Comparison of ENCODE assay signal across 17 cellular contexts in genomic region chr13:102721800-102722231, GRCh38. TPM values are rescaled to one million over a fixed set of nuclear protein-coding genes. Genes with fewer than 3 reads are reported as not detected.
DNase-seq lines count a peak whose midpoint lies in the region; ATAC-seq, FAIRE-seq and TF ChIP-seq lines count a peak whose summit lies in the region.
"Had no signal": no experiment of that assay in that cellular context is flagged by ENCODE, and none has a peak within 500 bp of the region (broad histone marks: within the 10 kb centered on the region; RNA-seq: fewer than 3 reads in every experiment).

No MANE protein-coding gene starts in this region.

- H3K27me3 ChIP-seq in astrocyte (ENCODE audit: insufficient read depth, low read length) (no peaks in the 10 kb centered on the region), psoas muscle (ENCODE audit: insufficient read depth in 3 of 3, low read length in 2 of 3) (no peaks in the 10 kb centered on the region), testis (no peaks in the 10 kb centered on the region)
- H3K27me3 ChIP-seq: BLaER1 treated with 17β-estradiol and CSF1 and Interleukin-3, amounts not matched to agents 10 nM and 100 nM; ovary had no signal

- no peak overlapping the region for H2AFZ ChIP-seq in astrocyte (ENCODE audit: low read depth, low read length)

- H3K36me3 Mint-ChIP-seq in astrocyte (ENCODE audit: low read depth, unreplicated experiment), result no peaks in the 10 kb centered on the region
- H3K36me3 Mint-ChIP-seq: stimulated activated memory B cell treated with anti-CD40 and anti-IgM and Interleukin-4, amounts not matched to agents 10 μg/mL and 1 μg/mL and 100 μg/mL, for 72 hours had no signal

- no peak for TF ChIP-seq CTCF in astrocyte (IDR thresholded peaks at IDR 0.05; ENCODE audit: insufficient read depth, low read depth, low read length)
- TF ChIP-seq CTCF in psoas muscle (IDR thresholded peaks at IDR 0.05), result no peak
- no peak for TF ChIP-seq CTCF in testis (IDR thresholded peaks at IDR 0.05)

- peak; percentile 21 for DNase-seq in G401 (ENCODE audit: low spot score)
- DNase-seq in astrocyte (ENCODE audit: low read depth), result peak; percentile 13
- DNase-seq in head of caudate nucleus, result peak; percentile 17 to 94 (median 78)
- DNase-seq in psoas muscle, result peak; percentile 20 to 70
- no peak for DNase-seq in testis
- no peak for DNase-seq in islet precursor cell
- DNase-seq: activated naive CD4-positive, alpha-beta T cell treated with anti-CD3 and anti-CD28 coated beads for 36 hours; GDM1; NCI-H524; ovary had no signal

- H3K9me3 ChIP-seq in astrocyte (ENCODE audit: insufficient read depth, low read depth, low read length), result no peaks in the 10 kb centered on the region
- no peaks in the 10 kb centered on the region for H3K9me3 ChIP-seq in psoas muscle
- no peaks in the 10 kb centered on the region for H3K9me3 ChIP-seq in testis
- H3K9me3 ChIP-seq: ovary had no signal

- no peak overlapping the region for H3K9ac ChIP-seq in astrocyte (ENCODE audit: low read length)
- H3K9ac ChIP-seq: BLaER1 treated with 17β-estradiol and CSF1 and Interleukin-3, amounts not matched to agents 10 nM and 100 nM had no signal

- no peaks in the 10 kb centered on the region for H3K27me3 Mint-ChIP-seq in astrocyte (ENCODE audit: low read depth, unreplicated experiment)

- no peak overlapping the region for H3K27ac ChIP-seq in astrocyte (ENCODE audit: low read depth, low read length)
- peak overlapping the region; percentile 81 for H3K27ac ChIP-seq in psoas muscle
- no peak overlapping the region for H3K27ac ChIP-seq in testis
- H3K27ac ChIP-seq: BLaER1 treated with 17β-estradiol and CSF1 and Interleukin-3, amounts not matched to agents 10 nM and 100 nM; ovary had no signal

- no peak for TF ChIP-seq POLR2A in testis (IDR thresholded peaks at IDR 0.05)

- H3K27ac Mint-ChIP-seq in astrocyte (ENCODE audit: unreplicated experiment), result no peak overlapping the region
- H3K27ac Mint-ChIP-seq: activated naive CD4-positive, alpha-beta T cell treated with anti-CD3 and anti-CD28 coated beads for 36 hours; stimulated activated memory B cell treated with anti-CD40 and anti-IgM and Interleukin-4, amounts not matched to agents 10 μg/mL and 1 μg/mL and 100 μg/mL, for 72 hours; T-helper 2 cell treated with Interferon-gamma antibody and Interleukin-4, amounts not matched to agents 5 μg/mL and 100 μg/mL, for 36 hours had no signal

- H3K36me3 ChIP-seq in astrocyte (ENCODE audit: insufficient read depth, low read length), result no peaks in the 10 kb centered on the region
- no peaks in the 10 kb centered on the region for H3K36me3 ChIP-seq in psoas muscle (ENCODE audit: insufficient read depth in 1 of 2, low read depth in 1 of 2)
- H3K36me3 ChIP-seq in testis (ENCODE audit: low read depth, missing control alignments), result no peaks in the 10 kb centered on the region
- H3K36me3 ChIP-seq: BLaER1 treated with 17β-estradiol and CSF1 and Interleukin-3, amounts not matched to agents 10 nM and 100 nM; ovary had no signal

- no peak for FAIRE-seq in astrocyte (lab: Jason Lieb, UNC)
- FAIRE-seq: colon had no signal

- WGBS in psoas muscle, 3 donors, result 38 to 77% (median 48%) methylated on average over 1 of the region's 1 CpG
- WGBS in testis, 2 donors, result 42 to 93% methylated on average over 1 of the region's 1 CpG

- ATAC-seq in psoas muscle, result peak; percentile 64 to 76 (median 74)
- ATAC-seq in GM21786 (IDR thresholded peaks at IDR 0.05; ENCODE audit: unreplicated experiment), result no peak
- ATAC-seq in HG02981 (IDR thresholded peaks at IDR 0.05; ENCODE audit: unreplicated experiment), result no peak
- ATAC-seq: stimulated activated memory B cell treated with anti-CD40 and anti-IgM and Interleukin-4, amounts not matched to agents 10 μg/mL and 1 μg/mL and 100 μg/mL, for 72 hours had no signal

- H3K79me2 ChIP-seq in astrocyte (ENCODE audit: insufficient read depth, low read length), result no peaks in the 10 kb centered on the region

- H3K9me3 Mint-ChIP-seq in astrocyte (ENCODE audit: unreplicated experiment), result no peaks in the 10 kb centered on the region
- H3K9me3 Mint-ChIP-seq: activated naive CD4-positive, alpha-beta T cell treated with anti-CD3 and anti-CD28 coated beads for 36 hours; T-helper 2 cell treated with Interferon-gamma antibody and Interleukin-4, amounts not matched to agents 5 μg/mL and 100 μg/mL, for 36 hours had no signal

- H4K20me1 ChIP-seq in astrocyte (ENCODE audit: insufficient read depth, low read length), result no peaks in the 10 kb centered on the region
- H4K20me1 ChIP-seq: BLaER1 treated with 17β-estradiol and CSF1 and Interleukin-3, amounts not matched to agents 10 nM and 100 nM had no signal

- intact Hi-C loops in head of caudate nucleus (cut with DNase I), result no loop called here
- intact Hi-C loops in psoas muscle (cut with DNase I), result no loop called here
- intact Hi-C loops in testis (cut with DNase I; ENCODE audit: low total_unique reads), result no loop called here

- in situ Hi-C loops in G401 (cut with HindIII; ENCODE audit: low sequenced_read_pairs), result no loop called here

- H3K4me3 ChIP-seq in astrocyte (ENCODE audit: insufficient read depth, low read depth, low read length) (no peak overlapping the region), psoas muscle (no peak overlapping the region), testis (no peak overlapping the region)
- H3K4me3 ChIP-seq: BLaER1 treated with 17β-estradiol and CSF1 and Interleukin-3, amounts not matched to agents 10 nM and 100 nM; ovary had no signal

- H3K4me1 ChIP-seq in astrocyte (ENCODE audit: insufficient read depth, low read length) (no peaks in the 10 kb centered on the region), psoas muscle (peaks cover 6% of the 10 kb centered on the region), testis (no peaks in the 10 kb centered on the region)

- no peak overlapping the region for H3K4me3 Mint-ChIP-seq in astrocyte (ENCODE audit: unreplicated experiment)
- H3K4me3 Mint-ChIP-seq: activated naive CD4-positive, alpha-beta T cell treated with anti-CD3 and anti-CD28 coated beads for 36 hours; stimulated activated memory B cell treated with anti-CD40 and anti-IgM and Interleukin-4, amounts not matched to agents 10 μg/mL and 1 μg/mL and 100 μg/mL, for 72 hours; T-helper 2 cell treated with Interferon-gamma antibody and Interleukin-4, amounts not matched to agents 5 μg/mL and 100 μg/mL, for 36 hours had no signal

- no peak overlapping the region for H3K4me2 ChIP-seq in astrocyte (ENCODE audit: low read length)

- H3K4me1 Mint-ChIP-seq in astrocyte (ENCODE audit: low read depth, unreplicated experiment), result no peaks in the 10 kb centered on the region
- H3K4me1 Mint-ChIP-seq: stimulated activated memory B cell treated with anti-CD40 and anti-IgM and Interleukin-4, amounts not matched to agents 10 μg/mL and 1 μg/mL and 100 μg/mL, for 72 hours had no signal

RNA-seq across cellular contexts. Expression of gene METTL21C, which starts 27.0 kb away (rescaled TPM):
- not detected in 2 replicates for total RNA-seq in G401 (2014; rRNA removed; shearing (Covaris generic))
- not detected in 2 replicates for total RNA-seq in astrocyte
- total RNA-seq in psoas muscle, result 10 to 100 TPM in 1 of 4 donors, 1 to 10 TPM in 2, under 1 TPM in 1; 0.19 to 12.5 (median 2.6) TPM
- under 1 TPM; 0.25 to 0.34 (median 0.31) TPM for polyA plus RNA-seq in psoas muscle
- under 1 TPM in 1 of 2 donors, not detected in 1; 0.25 TPM for total RNA-seq in testis
- 1.8 TPM for polyA plus RNA-seq in testis (ENCODE audit: insufficient read depth, low read depth, low replicate concordance)
- total RNA-seq: activated naive CD4-positive, alpha-beta T cell treated with anti-CD3 and anti-CD28 coated beads for 36 hours; ovary had no signal
- polyA plus RNA-seq: liver had no signal

RNA-seq across cellular contexts. Expression of gene TEX30, which starts 51.8 kb away (rescaled TPM):
- 38.2 and 60.5 TPM in 2 replicates for total RNA-seq in G401 (2014; rRNA removed; shearing (Covaris generic))
- total RNA-seq in astrocyte, result 5.7 and 5.8 TPM in 2 replicates
- total RNA-seq in psoas muscle, result 1 to 10 TPM; 4.8 to 6.9 (median 6.4) TPM
- 10 to 100 TPM; 16.0 to 20.6 (median 16.6) TPM for polyA plus RNA-seq in psoas muscle
- total RNA-seq in testis, result 100 to 1,000 TPM in 1 of 2 donors, 10 to 100 TPM in 1; 80.1 to 123 TPM
- 241 TPM for polyA plus RNA-seq in testis (ENCODE audit: insufficient read depth, low read depth, low replicate concordance)

Comparison
In these comparisons a context has a peak if more than half of its experiments do, and no peak if none do; other contexts are left out.
1. DNase-seq: peak in G401 (single experiment), astrocyte (single experiment), head of caudate nucleus (42 of 42) and psoas muscle (2 of 2); none in testis (single experiment) and islet precursor cell (single experiment).
2. ATAC-seq: peak in psoas muscle (4 of 4); none in GM21786 (single experiment) and HG02981 (single experiment).